ENCODE assay signal across 20 cellular contexts in the genomic region with DNA sequence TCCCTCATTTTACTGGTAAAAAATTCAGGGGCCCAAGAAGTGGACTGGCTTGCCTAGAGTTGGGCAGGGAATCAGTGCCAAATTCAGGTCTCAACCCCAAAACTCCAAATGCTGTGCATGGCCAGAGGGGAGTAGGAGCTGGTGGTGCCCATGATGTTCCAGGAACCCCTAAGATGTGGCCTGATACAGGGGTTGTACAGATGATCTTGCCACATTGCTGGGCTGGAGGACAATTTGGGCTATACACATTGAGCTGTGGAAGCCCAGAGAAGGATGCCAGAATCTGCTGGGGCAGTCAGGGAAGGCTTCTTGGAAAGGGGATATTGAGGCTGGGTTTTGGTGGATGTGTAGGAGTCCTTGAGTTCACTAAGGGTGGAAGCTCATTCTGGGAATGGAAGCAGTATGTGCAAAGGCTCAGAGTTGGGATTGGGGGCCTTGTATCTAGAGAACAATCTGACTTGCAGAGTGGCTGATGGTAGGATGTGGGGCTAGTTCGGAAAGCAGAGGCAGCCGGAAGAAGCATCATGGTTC. TPM values are rescaled to one million over a fixed set of nuclear protein-coding genes. Genes with fewer than 3 reads are reported as not detected.
"Had no signal": no experiment of that assay in that cellular context is flagged by ENCODE, and none has a peak within 500 bp of the region (broad histone marks: within the 10 kb centered on the region; RNA-seq: fewer than 3 reads in every experiment).

No MANE protein-coding gene starts in this region.

- H3K27ac Mint-ChIP-seq: activated naive CD8-positive, alpha-beta T cell treated with anti-CD3 and anti-CD28 coated beads, Interleukin-2, amount 10 ng/mL, durations not matched to agents 7 days and 5 days; activated T-helper 17 cell treated with anti-CD3 and anti-CD28 coated beads, Interleukin-2, amount 50 U/mL, for 72 hours; natural killer cell had no signal

- H3K4me1 ChIP-seq: thyroid gland, uterus had no signal

- H3K9me3 ChIP-seq: neutrophil, thyroid gland, uterus had no signal

- H3K9me3 Mint-ChIP-seq: activated naive CD8-positive, alpha-beta T cell treated with anti-CD3 and anti-CD28 coated beads, Interleukin-2, amount 10 ng/mL, durations not matched to agents 7 days and 5 days; activated T-helper 17 cell treated with anti-CD3 and anti-CD28 coated beads, Interleukin-2, amount 50 U/mL, for 72 hours; natural killer cell had no signal

- H3K4me3 Mint-ChIP-seq: activated naive CD8-positive, alpha-beta T cell treated with anti-CD3 and anti-CD28 coated beads, Interleukin-2, amount 10 ng/mL, durations not matched to agents 7 days and 5 days; activated T-helper 17 cell treated with anti-CD3 and anti-CD28 coated beads, Interleukin-2, amount 50 U/mL, for 72 hours; natural killer cell had no signal

- H3K4me3 ChIP-seq: thyroid gland, uterus had no signal

- H3K36me3 ChIP-seq: neutrophil, thyroid gland, uterus had no signal

- H3K27me3 ChIP-seq: thyroid gland, uterus had no signal

- ATAC-seq: activated T-helper 17 cell treated with anti-CD3 and anti-CD28 coated beads, Interleukin-2, amount 50 U/mL, for 72 hours; natural killer cell had no signal

- H3K36me3 Mint-ChIP-seq: activated naive CD8-positive, alpha-beta T cell treated with anti-CD3 and anti-CD28 coated beads, Interleukin-2, amount 10 ng/mL, durations not matched to agents 7 days and 5 days; natural killer cell had no signal

- H3K27ac ChIP-seq: neutrophil, thyroid gland, uterus had no signal

- H3K4me1 Mint-ChIP-seq: activated naive CD8-positive, alpha-beta T cell treated with anti-CD3 and anti-CD28 coated beads, Interleukin-2, amount 10 ng/mL, durations not matched to agents 7 days and 5 days; natural killer cell had no signal

- DNase-seq: activated CD4-positive, alpha-beta T cell treated with anti-CD3 and anti-CD28 coated beads, Interleukin-2, amount 50 U/mL, for 4 hours; activated naive CD4-positive, alpha-beta T cell; activated naive CD8-positive, alpha-beta T cell treated with anti-CD3 and anti-CD28 coated beads, Interleukin-2, amount 10 ng/mL, durations not matched to agents 7 days and 5 days; activated T-cell treated with anti-CD3 and anti-CD28 coated beads, Interleukin-2, amount 50 U/mL, for 1 hour; amygdala; erythroblast; kidney glomerular epithelial cell; natural killer cell; stimulated activated CD4-positive, alpha-beta T cell treated with anti-CD3 and anti-CD28 coated beads, Interleukin-12 subunit alpha, Interleukin-12 subunit beta, amount 100 ng/mL, for 4 hours; stimulated activated CD4-positive, alpha-beta T cell treated with anti-CD3 and anti-CD28 coated beads, Interleukin-1b, Interleukin-23, amount 100 ng/mL, for 48 hours; stimulated activated CD8-positive, alpha-beta memory T cell treated with anti-CD3 and anti-CD28 coated beads, Interleukin-4, amount 100 ng/mL, for 48 hours; stimulated activated naive CD4-positive, alpha-beta T cell treated with Interleukin-2 at 50 U/mL for 16 hours; thyroid gland had no signal

- FAIRE-seq: endometrium, frontal cortex had no signal

RNA-seq across cellular contexts. Expression of gene APCDD1L, which starts 38.0 kb away (rescaled TPM):
- total RNA-seq: activated naive CD8-positive, alpha-beta T cell treated with anti-CD3 and anti-CD28 coated beads, Interleukin-2, amount 10 ng/mL, durations not matched to agents 7 days and 5 days; activated T-helper 17 cell treated with anti-CD3 and anti-CD28 coated beads, Interleukin-2, amount 50 U/mL, for 72 hours; frontal cortex; mesenteric fat pad; natural killer cell; T-helper 2 cell treated with Interferon-gamma antibody and Interleukin-4, amounts not matched to agents 100 ng/mL and 5 ng/mL, for 36 hours had no signal
